In the genomic region with DNA sequence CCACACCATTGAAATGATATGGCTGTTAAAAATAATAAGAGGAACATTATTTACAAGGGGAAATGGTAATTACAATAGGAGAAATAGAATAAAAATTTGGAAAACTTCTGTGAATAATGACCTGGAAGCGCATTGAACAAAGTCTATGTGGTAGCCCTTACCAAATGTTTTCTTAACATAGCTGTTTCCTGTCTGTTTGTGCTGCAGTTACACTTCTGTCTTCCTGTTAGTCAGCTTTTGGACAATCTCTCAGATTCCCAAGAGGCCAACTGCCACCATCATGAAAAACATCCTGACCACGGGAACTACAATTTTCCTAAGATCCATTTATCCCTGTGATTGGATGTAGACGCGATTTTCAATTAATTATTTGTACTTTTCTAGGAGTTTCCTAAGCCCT, we compare ENCODE assay signal across 16 cellular contexts.
DNase-seq lines count a peak whose midpoint lies in the region; ATAC-seq and TF ChIP-seq lines count a peak whose summit lies in the region.
"Had no signal": no experiment of that assay in that cellular context is flagged by ENCODE, and none has a peak within 500 bp of the region (broad histone marks: within the 10 kb centered on the region; RNA-seq: fewer than 3 reads in every experiment).

No MANE protein-coding gene starts in this region.

- H3K36me3 Mint-ChIP-seq in CD4-positive, alpha-beta memory T cell: no peaks in the 10 kb centered on the region
- H3K36me3 Mint-ChIP-seq: memory B cell had no signal

- TF ChIP-seq CTCF in NB4 (IDR thresholded peaks at IDR 0.05; ENCODE audit: low read depth, low read length) (no peak), cardiac fibroblast (IDR thresholded peaks at IDR 0.05; ENCODE audit: low read depth, low read length) (no peak)

- peaks cover 0 to 7% (median 2%) of the 10 kb centered on the region in 8 donors for H3K9me3 Mint-ChIP-seq in CD4-positive, alpha-beta memory T cell
- H3K9me3 Mint-ChIP-seq: T-helper 2 cell treated with Interferon-gamma antibody and Interleukin-4, amounts not matched to agents 5 μg/mL and 100 μg/mL, for 36 hours had no signal

- no peak for ATAC-seq in HG02973 (IDR thresholded peaks at IDR 0.05; ENCODE audit: unreplicated experiment)
- ATAC-seq: activated CD8-positive, alpha-beta T cell treated with anti-CD3 and anti-CD28 coated beads for 36 hours; Panc1 had no signal

- no peak overlapping the region for H3K27ac ChIP-seq in CD4-positive, alpha-beta memory T cell (ENCODE audit: low read depth, low read length)

- no peaks in the 10 kb centered on the region for H3K9me3 ChIP-seq in CD4-positive, alpha-beta memory T cell (ENCODE audit: control insufficient read depth in 1 of 2, low read length in 2 of 2)

- H3K4me3 Mint-ChIP-seq in CD4-positive, alpha-beta memory T cell: no peak overlapping the region
- H3K4me3 Mint-ChIP-seq: activated CD8-positive, alpha-beta T cell treated with anti-CD3 and anti-CD28 coated beads for 36 hours; memory B cell; T-helper 2 cell treated with Interferon-gamma antibody and Interleukin-4, amounts not matched to agents 5 μg/mL and 100 μg/mL, for 36 hours had no signal

- POLR2A ChIA-PET in CD4-positive, alpha-beta memory T cell (lab: Charles Lee; ENCODE audit: partially characterized antibody): no interaction called here

- H3K36me3 ChIP-seq in CD4-positive, alpha-beta memory T cell (ENCODE audit: insufficient read depth, low read length): no peaks in the 10 kb centered on the region

- DNase-seq in COLO829 (ENCODE audit: low spot score) (peak; percentile 15), NB4 (ENCODE audit: low read depth) (peak; percentile 15), cardiac fibroblast (ENCODE audit: low read depth in 2 of 2) (peak; percentile 54 to 83), myocyte (ENCODE audit: low read depth) (peak; percentile 36), Ammon's horn (ENCODE audit: low spot score) (no peak), DMS153 treated with DMSO at 0.1 percent for 48 hours (lab: John Stamatoyannopoulos, UW; ENCODE audit: unreplicated experiment) (no peak)
- no peak for DNase-seq in CD4-positive, alpha-beta memory T cell
- DNase-seq: activated CD8-positive, alpha-beta T cell treated with anti-CD3 and anti-CD28 coated beads for 36 hours; C1 segment of cervical spinal cord; NCI-H1048; stimulated activated CD4-positive, alpha-beta T cell treated with anti-CD3 and anti-CD28 coated beads, Interleukin-2, amount 100 ng/mL, for 24 hours had no signal

- no peak for TF ChIP-seq POLR2A in NB4 (IDR thresholded peaks at IDR 0.05; ENCODE audit: extremely low read depth, insufficient read length)

- intact Hi-C loops in CD4-positive, alpha-beta memory T cell (cut with micrococcal nuclease): no loop called here

- no peaks in the 10 kb centered on the region for H3K27me3 Mint-ChIP-seq in CD4-positive, alpha-beta memory T cell
- H3K27me3 Mint-ChIP-seq: activated CD8-positive, alpha-beta T cell treated with anti-CD3 and anti-CD28 coated beads for 36 hours; memory B cell; progenitor cell of endocrine pancreas had no signal

- H3K27me3 ChIP-seq in CD4-positive, alpha-beta memory T cell (ENCODE audit: insufficient read depth, low read length): no peaks in the 10 kb centered on the region

- H3K4me1 Mint-ChIP-seq in CD4-positive, alpha-beta memory T cell: no peaks in the 10 kb centered on the region
- H3K4me1 Mint-ChIP-seq: memory B cell had no signal

- CTCF ChIA-PET in CD4-positive, alpha-beta memory T cell (lab: Charles Lee; ENCODE audit: partially characterized antibody): no interaction called here

- H3K27ac Mint-ChIP-seq in CD4-positive, alpha-beta memory T cell: no peak overlapping the region
- H3K27ac Mint-ChIP-seq: activated CD8-positive, alpha-beta T cell treated with anti-CD3 and anti-CD28 coated beads for 36 hours; memory B cell; progenitor cell of endocrine pancreas; T-helper 2 cell treated with Interferon-gamma antibody and Interleukin-4, amounts not matched to agents 5 μg/mL and 100 μg/mL, for 36 hours had no signal

- H3K4me3 ChIP-seq in NB4 (ENCODE audit: low read depth, low read length) (no peak overlapping the region), cardiac fibroblast (replicated peaks in 1 of 2; ENCODE audit: low read depth in 2 of 2, low read length in 2 of 2) (no peak overlapping the region)
- H3K4me3 ChIP-seq in CD4-positive, alpha-beta memory T cell (ENCODE audit: low read length in 2 of 2): no peak overlapping the region

- H3K4me1 ChIP-seq in CD4-positive, alpha-beta memory T cell (ENCODE audit: insufficient read depth, low read length): no peaks in the 10 kb centered on the region

Comparison
In these comparisons a context has a peak if more than half of its experiments do, and no peak if none do; other contexts are left out.
1. DNase-seq: peak in COLO829 (single experiment), NB4 (single experiment), cardiac fibroblast (2 of 2) and myocyte (single experiment); none in CD4-positive, alpha-beta memory T cell (0 of 5), Ammon's horn (single experiment) and DMS153 treated with DMSO at 0.1 percent for 48 hours (single experiment).